In genomic region chrX:21781525-21781924, GRCh38 we compare ENCODE assay signal across 15 cellular contexts. TPM values are rescaled to one million over a fixed set of nuclear protein-coding genes. Genes with fewer than 3 reads are reported as not detected.
DNase-seq lines count a peak whose midpoint lies in the region; ATAC-seq and TF ChIP-seq lines count a peak whose summit lies in the region.
"Had no signal": no experiment of that assay in that cellular context is flagged by ENCODE, and none has a peak within 500 bp of the region (broad histone marks: within the 10 kb centered on the region; RNA-seq: fewer than 3 reads in every experiment).

No MANE protein-coding gene starts in this region.

- no peak for TF ChIP-seq POLR2A in lower leg skin (IDR thresholded peaks at IDR 0.05)

- 60 to 79% methylated on average over 1 of the region's 1 CpG for WGBS in lower leg skin, 2 donors

- intact Hi-C loops in lower leg skin (cut with DNase I; ENCODE audit: low total_unique reads): no loop called here

- DNase-seq in astrocyte of the cerebellum (ENCODE audit: low read depth): peak; percentile 39
- DNase-seq in caudate nucleus (lab: John Stamatoyannopoulos, UW): no peak
- no peak for DNase-seq in NCI-H128 (lab: John Stamatoyannopoulos, UW; ENCODE audit: unreplicated experiment)
- no peak for DNase-seq in lower leg skin (ENCODE audit: low spot score in 2 of 2)
- DNase-seq in 8988T: no peak
- DNase-seq: activated B cell treated with CpG ODN at 0.5 μM for 24 hours, BE2C, NCI-H526, SHP77, trophoblast cell had no signal

- no peak for TF ChIP-seq CTCF in astrocyte of the cerebellum (IDR thresholded peaks at IDR 0.05; ENCODE audit: low read depth, low read length, missing control alignments)
- no peak for TF ChIP-seq CTCF in lower leg skin (IDR thresholded peaks at IDR 0.05)

- H3K27ac ChIP-seq in caudate nucleus (ENCODE audit: low read depth, low read length): no peak overlapping the region
- H3K27ac ChIP-seq: HL-60 had no signal

- H3K4me3 ChIP-seq in astrocyte of the cerebellum (ENCODE audit: low read depth, low read length) (no peak overlapping the region), lower leg skin (ENCODE audit: low read depth, poor library complexity, severe bottlenecking) (no peak overlapping the region)

- in situ Hi-C loops in astrocyte of the cerebellum (cut with HindIII; ENCODE audit: low sequenced_read_pairs): no loop called here

- ATAC-seq in GM18498 (IDR thresholded peaks at IDR 0.05; ENCODE audit: unreplicated experiment) (peak; percentile 84), GM19463 (IDR thresholded peaks at IDR 0.05; ENCODE audit: unreplicated experiment) (peak; percentile 76), HG03025 (IDR thresholded peaks at IDR 0.05; ENCODE audit: low FRiP score, unreplicated experiment) (peak; percentile 71)
- ATAC-seq: sciatic nerve had no signal

RNA-seq across cellular contexts. Expression of gene SMPX, which starts 23.6 kb away (rescaled TPM):
- not detected for total RNA-seq in lower leg skin
- total RNA-seq: activated B cell treated with CpG ODN at 0.5 μM for 24 hours, sciatic nerve had no signal

RNA-seq across cellular contexts. Expression of gene MBTPS2, which starts 57.9 kb away (rescaled TPM):
- total RNA-seq in lower leg skin: 1 to 10 TPM; 4.8 to 7.0 (median 5.9) TPM
